ENCODE assay signal across 8 cellular contexts in genomic region chr7:127252736-127253288, GRCh38. TPM values are rescaled to one million over a fixed set of nuclear protein-coding genes. Genes with fewer than 3 reads are reported as not detected.
DNase-seq lines count a peak whose midpoint lies in the region; ATAC-seq, FAIRE-seq and TF ChIP-seq lines count a peak whose summit lies in the region.

Gene GRM8, minus strand, starts transcription at chr7:127252941.

- peaks cover 38% of the 10 kb centered on the region for H3K27me3 ChIP-seq in keratinocyte (ENCODE audit: control insufficient read depth, extremely low read depth, insufficient read depth, low read length)

- no peaks in the 10 kb centered on the region for H3K9me3 ChIP-seq in keratinocyte (ENCODE audit: control insufficient read depth, low read depth, low read length)

- no peak for ATAC-seq in GM18861 (IDR thresholded peaks at IDR 0.05; ENCODE audit: unreplicated experiment)

- no peaks in the 10 kb centered on the region for H3K9me1 ChIP-seq in keratinocyte (ENCODE audit: control insufficient read depth, extremely low read depth, insufficient read depth, low read length)

- H2AFZ ChIP-seq in keratinocyte (ENCODE audit: control insufficient read depth, low read length): peak within 1 kb of the TSS; percentile 88

- peak within 1 kb of the TSS; percentile 90 for H3K4me2 ChIP-seq in keratinocyte (ENCODE audit: control insufficient read depth, extremely low read depth, insufficient read depth, low read depth, low read length)

- dilution Hi-C loops in keratinocyte (cut with MboI; ENCODE audit: extremely low pct_ligation_motif_present, low sequenced_read_pairs): no loop called here

- H3K27ac ChIP-seq in keratinocyte (ENCODE audit: control insufficient read depth, insufficient read depth, low read length) (no peak within 1 kb of the TSS), skin epidermis (peak within 1 kb of the TSS in 1 of 21 experiments; percentile 45)

- FAIRE-seq in keratinocyte (lab: Jason Lieb, UNC): no peak

- H3K4me3 ChIP-seq in cardiac fibroblast (replicated peaks in 1 of 2; ENCODE audit: low read depth in 2 of 2, low read length in 2 of 2) (peak within 1 kb of the TSS; percentile 66 to 69), keratinocyte (ENCODE audit: control insufficient read depth in 2 of 3, extremely low read depth in 1 of 3, insufficient read depth in 2 of 3, low read depth in 1 of 3, low read length in 3 of 3) (peak within 1 kb of the TSS; percentile 60 to 76 (median 63)), skin epidermis (peak within 1 kb of the TSS; percentile 46 to 65 (median 52))

- H3K9ac ChIP-seq in keratinocyte (ENCODE audit: control insufficient read depth, extremely low read depth, insufficient read depth, low read length): peak within 1 kb of the TSS; percentile 51

- no peaks in the 10 kb centered on the region for H4K20me1 ChIP-seq in keratinocyte (ENCODE audit: control insufficient read depth, extremely low read depth, insufficient read depth, low read length)

- no peaks in the 10 kb centered on the region for H3K79me2 ChIP-seq in keratinocyte (ENCODE audit: control insufficient read depth, insufficient read depth, low read length)

- DNase-seq in NCI-H524 (lab: John Stamatoyannopoulos, UW) (peak; percentile 64 to 74), NCI-H524 treated with DMSO at 0.1 percent for 48 hours (lab: John Stamatoyannopoulos, UW) (no peak), HK-2 (ENCODE audit: unreplicated experiment) (peak; percentile 62), RPMI7951 (ENCODE audit: low read depth) (peak; percentile 46), cardiac fibroblast (ENCODE audit: low read depth in 2 of 2) (peak; percentile 29 to 42), keratinocyte (ENCODE audit: low read depth, low spot score) (no peak)

- H3K36me3 ChIP-seq in keratinocyte (ENCODE audit: control insufficient read depth in 2 of 2, extremely low read depth in 1 of 2, insufficient read depth in 2 of 2, low read length in 2 of 2): no peaks in the 10 kb centered on the region

- TF ChIP-seq CTCF in cardiac fibroblast (IDR thresholded peaks at IDR 0.05; ENCODE audit: low read depth, low read length) (no peak), keratinocyte (optimal IDR thresholded peaks at IDR 0.05 in 1 of 3, IDR thresholded peaks at IDR 0.05 in 1 of 3, conservative IDR thresholded peaks at IDR 0.05 in 1 of 3; ENCODE audit: extremely low read depth in 1 of 3, insufficient read depth in 2 of 3, low read length in 3 of 3) (no peak)

- peaks cover 10% of the 10 kb centered on the region for H3K4me1 ChIP-seq in keratinocyte (ENCODE audit: control insufficient read depth, extremely low read depth, insufficient read depth, low read length)

RNA-seq across cellular contexts. Expression of gene GRM8, which starts in this region (rescaled TPM):
- total RNA-seq in RPMI7951 (2014; rRNA removed; shearing (Covaris generic)): not detected in 2 replicates
- not detected in 3 replicates for polyA plus RNA-seq in keratinocyte
- polyA plus RNA-seq in keratinocyte (2011; ENCODE audit: low read depth): not detected
- polyA plus RNA-seq in keratinocyte (2011; cell fraction: cytosol; rRNA removed): not detected in 2 replicates
- not detected in 2 replicates for polyA plus RNA-seq in keratinocyte (2011; cell fraction: nucleus; rRNA removed)
- polyA plus RNA-seq in keratinocyte (2012; ENCODE audit: low replicate concordance): not detected in 2 replicates
- 0.29 TPM in 1 of 3 replicates, not detected in the others for polyA minus RNA-seq in keratinocyte
- not detected for polyA minus RNA-seq in keratinocyte (2011; cell fraction: cytosol; rRNA and poly(A)+ RNA removed)
- not detected in 2 replicates for polyA minus RNA-seq in keratinocyte (2011; cell fraction: nucleus; rRNA and poly(A)+ RNA removed)

Comparison
In these comparisons a context has a peak if more than half of its experiments do, and no peak if none do; other contexts are left out.
1. DNase-seq: peak in NCI-H524 (2 of 2), HK-2 (single experiment) and cardiac fibroblast (2 of 2); none in NCI-H524 treated with DMSO at 0.1 percent for 48 hours (single experiment) and keratinocyte (single experiment).
2. Peak in DNase-seq in RPMI7951; RNA of the gene not detected or under 1 TPM.
3. Peak in every context shown above with its lines, with median percentiles within 50 percentile points of each other: H3K4me3 ChIP-seq.